Comparison of ENCODE assay signal across 8 cellular contexts in genomic region chr19:42253245-42254082, GRCh38. TPM values are rescaled to one million over a fixed set of nuclear protein-coding genes. Genes with fewer than 3 reads are reported as not detected.
DNase-seq lines count a peak whose midpoint lies in the region; ATAC-seq lines count a peak whose summit lies in the region.

No MANE protein-coding gene starts in this region.

- no peaks in the 10 kb centered on the region for H3K9me3 ChIP-seq in mesodermal cell (ENCODE audit: control insufficient read depth, low read length)

- H3K4me3 Mint-ChIP-seq in activated CD4-positive, alpha-beta memory T cell treated with anti-CD3 and anti-CD28 coated beads, Interleukin-2, amount 10 ng/mL, durations not matched to agents 7 days and 5 days, result peak overlapping the region; percentile 80
- H3K4me3 Mint-ChIP-seq in effector memory CD8-positive, alpha-beta T cell, result peak overlapping the region; percentile 86 to 96
- H3K4me3 Mint-ChIP-seq in stimulated activated effector memory CD8-positive, alpha-beta T cell treated with anti-CD3 and anti-CD28 coated beads, Interleukin-12 subunit alpha, Interleukin-12 subunit beta, amount 100 ng/mL, for 72 hours, result peak overlapping the region; percentile 95

- peak overlapping the region; percentile 88 for H3K27ac ChIP-seq in mesodermal cell (ENCODE audit: low read depth, low read length, severe bottlenecking)

- DNase-seq in CD1c-positive myeloid dendritic cell (ENCODE audit: extremely low spot score) (peak; percentile 43), NCI-H226 (peak; percentile 48)
- peak; percentile 74 for DNase-seq in activated CD4-positive, alpha-beta memory T cell treated with anti-CD3 and anti-CD28 coated beads, Interleukin-2, amount 10 ng/mL, durations not matched to agents 7 days and 5 days
- peak; percentile 40 to 48 (median 48) for DNase-seq in effector memory CD8-positive, alpha-beta T cell
- DNase-seq in stimulated activated effector memory CD8-positive, alpha-beta T cell treated with anti-CD3 and anti-CD28 coated beads, Interleukin-12 subunit alpha, Interleukin-12 subunit beta, amount 100 ng/mL, for 72 hours (ENCODE audit: low spot score in 2 of 2), result peak; percentile 34 to 80

- H3K4me1 Mint-ChIP-seq in activated CD4-positive, alpha-beta memory T cell treated with anti-CD3 and anti-CD28 coated beads, Interleukin-2, amount 10 ng/mL, durations not matched to agents 7 days and 5 days, result peaks cover 36% of the 10 kb centered on the region
- H3K4me1 Mint-ChIP-seq in effector memory CD8-positive, alpha-beta T cell (ENCODE audit: low read depth in 2 of 2), result peaks cover 24 to 29% of the 10 kb centered on the region in 2 donors
- peaks cover 32% of the 10 kb centered on the region for H3K4me1 Mint-ChIP-seq in stimulated activated effector memory CD8-positive, alpha-beta T cell treated with anti-CD3 and anti-CD28 coated beads, Interleukin-12 subunit alpha, Interleukin-12 subunit beta, amount 100 ng/mL, for 72 hours

- WGBS in mesodermal cell (ENCODE audit: insufficient coverage in 2 of 2), 2 experiments, result 0% methylated on average over 8 to 27 of the region's 71 CpGs

- peaks cover 37% of the 10 kb centered on the region for H3K4me1 ChIP-seq in mesodermal cell (ENCODE audit: control insufficient read depth, insufficient read depth, low read length, poor library complexity, severe bottlenecking)

- peak overlapping the region; percentile 96 for H3K4me3 ChIP-seq in mesodermal cell (ENCODE audit: extremely low read depth, insufficient read depth, low read length, poor library complexity, severe bottlenecking)

- peaks cover 33% of the 10 kb centered on the region for H3K36me3 ChIP-seq in mesodermal cell (ENCODE audit: control insufficient read depth, insufficient read depth, low read length)

- H3K27me3 Mint-ChIP-seq in activated CD4-positive, alpha-beta memory T cell treated with anti-CD3 and anti-CD28 coated beads, Interleukin-2, amount 10 ng/mL, durations not matched to agents 7 days and 5 days, result peaks cover 11% of the 10 kb centered on the region
- H3K27me3 Mint-ChIP-seq in effector memory CD8-positive, alpha-beta T cell, result no peaks in the 10 kb centered on the region

- CTCF ChIA-PET in activated CD4-positive, alpha-beta memory T cell treated with anti-CD3 and anti-CD28 coated beads, Interleukin-2, amount 10 ng/mL, durations not matched to agents 7 days and 5 days (lab: Charles Lee), result interaction anchor here (1.0 kb wide), 1 partner anchor 8 kb away, joined by 3 read pairs; no protein-coding TSS in a partner anchor

- ATAC-seq in GM21723 (IDR thresholded peaks at IDR 0.05; ENCODE audit: unreplicated experiment) (peak; percentile 7), GM21526 (IDR thresholded peaks at IDR 0.05; ENCODE audit: low FRiP score, unreplicated experiment) (no peak)
- ATAC-seq in effector memory CD8-positive, alpha-beta T cell (replicated peaks), result peak; percentile 25
- ATAC-seq in stimulated activated effector memory CD8-positive, alpha-beta T cell treated with anti-CD3 and anti-CD28 coated beads, Interleukin-12 subunit alpha, Interleukin-12 subunit beta, amount 100 ng/mL, for 72 hours, result peak; percentile 23

- H3K36me3 Mint-ChIP-seq in activated CD4-positive, alpha-beta memory T cell treated with anti-CD3 and anti-CD28 coated beads, Interleukin-2, amount 10 ng/mL, durations not matched to agents 7 days and 5 days (ENCODE audit: low read depth), result peaks cover 4% of the 10 kb centered on the region
- H3K36me3 Mint-ChIP-seq in effector memory CD8-positive, alpha-beta T cell (ENCODE audit: insufficient read depth), result peaks cover 41% of the 10 kb centered on the region
- H3K36me3 Mint-ChIP-seq in stimulated activated effector memory CD8-positive, alpha-beta T cell treated with anti-CD3 and anti-CD28 coated beads, Interleukin-12 subunit alpha, Interleukin-12 subunit beta, amount 100 ng/mL, for 72 hours, result peaks cover 24% of the 10 kb centered on the region

- peak overlapping the region; percentile 73 for H3K27ac Mint-ChIP-seq in activated CD4-positive, alpha-beta memory T cell treated with anti-CD3 and anti-CD28 coated beads, Interleukin-2, amount 10 ng/mL, durations not matched to agents 7 days and 5 days
- H3K27ac Mint-ChIP-seq in effector memory CD8-positive, alpha-beta T cell, result peak overlapping the region; percentile 93
- H3K27ac Mint-ChIP-seq in stimulated activated effector memory CD8-positive, alpha-beta T cell treated with anti-CD3 and anti-CD28 coated beads, Interleukin-12 subunit alpha, Interleukin-12 subunit beta, amount 100 ng/mL, for 72 hours, result peak overlapping the region; percentile 99

- H3K9me3 Mint-ChIP-seq in activated CD4-positive, alpha-beta memory T cell treated with anti-CD3 and anti-CD28 coated beads, Interleukin-2, amount 10 ng/mL, durations not matched to agents 7 days and 5 days, result no peaks in the 10 kb centered on the region
- H3K9me3 Mint-ChIP-seq in effector memory CD8-positive, alpha-beta T cell, result no peaks in the 10 kb centered on the region
- no peaks in the 10 kb centered on the region for H3K9me3 Mint-ChIP-seq in stimulated activated effector memory CD8-positive, alpha-beta T cell treated with anti-CD3 and anti-CD28 coated beads, Interleukin-12 subunit alpha, Interleukin-12 subunit beta, amount 100 ng/mL, for 72 hours

- POLR2A ChIA-PET in activated CD4-positive, alpha-beta memory T cell treated with anti-CD3 and anti-CD28 coated beads, Interleukin-2, amount 10 ng/mL, durations not matched to agents 7 days and 5 days (lab: Charles Lee), result interaction anchor here (1.0 to 3.3 kb wide), 3 partner anchors 9 to 31 kb away, joined by 3 to 22 read pairs (median 5); partner anchors contain the start of gene CIC

RNA-seq across cellular contexts. Expression of gene ERF, which starts 1.5 kb away (rescaled TPM):
- total RNA-seq in activated CD4-positive, alpha-beta memory T cell treated with anti-CD3 and anti-CD28 coated beads, Interleukin-2, amount 10 ng/mL, durations not matched to agents 7 days and 5 days, result 10 to 100 TPM; 46.9 to 52.6 TPM
- polyA plus RNA-seq in mesodermal cell (2013, experiment 1 of 2), result 89.7 TPM
- 85.3 TPM for polyA plus RNA-seq in mesodermal cell (2013, experiment 2 of 2)

RNA-seq across cellular contexts. Expression of gene GSK3A, which starts 11.1 kb away (rescaled TPM):
- 10 to 100 TPM; 48.9 to 50.7 TPM for total RNA-seq in activated CD4-positive, alpha-beta memory T cell treated with anti-CD3 and anti-CD28 coated beads, Interleukin-2, amount 10 ng/mL, durations not matched to agents 7 days and 5 days
- polyA plus RNA-seq in mesodermal cell (2013, experiment 1 of 2), result 61.9 TPM
- polyA plus RNA-seq in mesodermal cell (2013, experiment 2 of 2), result 56.5 TPM

RNA-seq across cellular contexts. Expression of gene CIC, which starts 15.6 kb away (rescaled TPM):
- total RNA-seq in activated CD4-positive, alpha-beta memory T cell treated with anti-CD3 and anti-CD28 coated beads, Interleukin-2, amount 10 ng/mL, durations not matched to agents 7 days and 5 days, result 10 to 100 TPM; 86.5 to 88.8 TPM
- 42.9 TPM for polyA plus RNA-seq in mesodermal cell (2013, experiment 1 of 2)
- 37.1 TPM for polyA plus RNA-seq in mesodermal cell (2013, experiment 2 of 2)

RNA-seq across cellular contexts. Expression of gene ZNF526, which starts 33.4 kb away (rescaled TPM):
- 10 to 100 TPM; 21.5 to 21.7 TPM for total RNA-seq in activated CD4-positive, alpha-beta memory T cell treated with anti-CD3 and anti-CD28 coated beads, Interleukin-2, amount 10 ng/mL, durations not matched to agents 7 days and 5 days
- 9.7 TPM for polyA plus RNA-seq in mesodermal cell (2013, experiment 1 of 2)
- 7.4 TPM for polyA plus RNA-seq in mesodermal cell (2013, experiment 2 of 2)

RNA-seq across cellular contexts. Expression of gene DEDD2, which starts 36.0 kb away (rescaled TPM):
- total RNA-seq in activated CD4-positive, alpha-beta memory T cell treated with anti-CD3 and anti-CD28 coated beads, Interleukin-2, amount 10 ng/mL, durations not matched to agents 7 days and 5 days, result 10 to 100 TPM; 54.1 to 59.8 TPM
- 24.9 TPM for polyA plus RNA-seq in mesodermal cell (2013, experiment 1 of 2)
- 19.5 TPM for polyA plus RNA-seq in mesodermal cell (2013, experiment 2 of 2)
